8 cellular contexts compared by ENCODE assay signal in the genomic region with DNA sequence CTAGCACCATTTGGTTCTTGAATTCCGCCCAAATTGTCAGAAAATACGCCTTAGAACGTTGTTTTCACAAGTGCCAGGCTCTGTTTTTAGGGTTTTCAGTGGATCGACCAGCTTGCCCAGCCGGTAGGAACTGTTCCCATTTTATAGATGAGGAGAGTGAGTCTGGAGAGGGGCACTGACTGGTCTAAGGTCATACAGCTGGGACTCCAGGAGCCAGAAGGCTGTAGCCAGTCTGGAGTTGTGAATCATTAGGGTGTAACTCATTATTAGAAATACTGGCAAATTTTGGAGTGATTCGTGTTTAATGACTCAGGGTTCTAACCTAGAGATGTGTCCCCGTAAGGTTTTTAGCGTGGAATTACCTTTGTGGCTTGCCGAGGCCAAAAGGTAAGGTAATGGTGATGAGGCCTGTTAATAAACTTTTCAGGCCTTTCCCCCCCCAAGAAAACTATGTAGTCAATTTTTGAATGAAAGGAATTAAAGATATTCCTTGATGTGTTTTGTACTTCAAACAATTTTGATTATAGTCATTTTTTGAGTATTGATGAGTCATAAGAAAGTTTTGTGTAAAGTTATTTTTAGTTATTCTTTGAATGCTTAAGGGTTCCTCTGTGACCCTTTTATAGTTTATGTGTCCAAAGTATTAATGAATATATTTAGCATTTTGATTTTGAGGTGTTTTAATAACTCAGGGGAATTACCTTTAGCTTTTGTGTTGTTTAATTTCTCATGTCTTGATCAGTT. TPM values are rescaled to one million over a fixed set of nuclear protein-coding genes. Genes with fewer than 3 reads are reported as not detected.
DNase-seq lines count a peak whose midpoint lies in the region; ATAC-seq and TF ChIP-seq lines count a peak whose summit lies in the region.

No MANE protein-coding gene starts in this region.

- TF ChIP-seq CTCF in fibroblast of lung (conservative IDR thresholded peaks at IDR 0.05 in 1 of 2, IDR thresholded peaks at IDR 0.05 in 1 of 2; ENCODE audit: low read depth in 1 of 2, low read length in 2 of 2) (no peak), sigmoid colon (IDR thresholded peaks at IDR 0.05) (no peak)

- H3K27ac ChIP-seq in fibroblast of lung (ENCODE audit: insufficient read depth, low read length), result peak overlapping the region; percentile 82
- peak overlapping the region; percentile 99 to 100 (median 100) for H3K27ac ChIP-seq in sigmoid colon

- H3K9me3 ChIP-seq in fibroblast of lung (ENCODE audit: control insufficient read depth, insufficient read depth, low read depth, low read length) (no peaks in the 10 kb centered on the region), sigmoid colon (no peaks in the 10 kb centered on the region)

- no peak for ATAC-seq in activated CD8-positive, alpha-beta memory T cell treated with anti-CD3 and anti-CD28 coated beads, Interleukin-2, amount 10 ng/mL, durations not matched to agents 7 days and 5 days
- no peak for ATAC-seq in T-cell (replicated peaks in 1 of 4)

- H3K27me3 Mint-ChIP-seq in activated CD8-positive, alpha-beta memory T cell treated with anti-CD3 and anti-CD28 coated beads, Interleukin-2, amount 10 ng/mL, durations not matched to agents 7 days and 5 days, result no peaks in the 10 kb centered on the region
- H3K27me3 Mint-ChIP-seq in T-cell, result no peaks in the 10 kb centered on the region

- no peak for TF ChIP-seq POLR2A in sigmoid colon (IDR thresholded peaks at IDR 0.05)

- intact Hi-C loops in sigmoid colon (cut with DNase I) (loop anchor here (5.0 to 10.0 kb wide), 4 partner anchors 94 to 296 kb away; partner anchors contain the start of genes PIGP and TTC3), posterior cingulate gyrus (cut with DNase I) (loop anchor here (5.0 to 10.0 kb wide), 3 partner anchors 94 to 294 kb away; partner anchors contain the start of genes PIGP and TTC3)

- H2AFZ ChIP-seq in fibroblast of lung (ENCODE audit: low read length), result no peak overlapping the region

- H3K4me1 Mint-ChIP-seq in activated CD8-positive, alpha-beta memory T cell treated with anti-CD3 and anti-CD28 coated beads, Interleukin-2, amount 10 ng/mL, durations not matched to agents 7 days and 5 days, result peaks cover 53% of the 10 kb centered on the region
- H3K4me1 Mint-ChIP-seq in T-cell, result peaks cover 61 to 67% (median 65%) of the 10 kb centered on the region in 3 donors

- POLR2A ChIA-PET in T-cell (lab: Charles Lee), result interaction anchor here in 1 of 2 donors (0.6 to 1.2 kb wide), 3 partner anchors 28 to 196 kb away, joined by 3 read pairs; no protein-coding TSS in a partner anchor

- 2 to 4% methylated on average over 9 of the region's 9 CpGs for WGBS in sigmoid colon, 2 donors

- peaks cover 2% of the 10 kb centered on the region for H4K20me1 ChIP-seq in fibroblast of lung (ENCODE audit: control insufficient read depth, extremely low read depth, insufficient read depth, low read length)

- peak overlapping the region; percentile 62 to 92 (median 81) for H3K4me3 ChIP-seq in fibroblast of lung (replicated peaks in 1 of 4; ENCODE audit: control extremely low read depth in 1 of 4, insufficient read depth in 1 of 4, low read depth in 3 of 4, low read length in 4 of 4)
- H3K4me3 ChIP-seq in sigmoid colon, result peak overlapping the region; percentile 86 to 98 (median 96)

- no peaks in the 10 kb centered on the region for H3K9me3 Mint-ChIP-seq in activated CD8-positive, alpha-beta memory T cell treated with anti-CD3 and anti-CD28 coated beads, Interleukin-2, amount 10 ng/mL, durations not matched to agents 7 days and 5 days (ENCODE audit: low read depth)
- H3K9me3 Mint-ChIP-seq in T-cell, result no peaks in the 10 kb centered on the region

- peak overlapping the region; percentile 89 for H3K27ac Mint-ChIP-seq in activated CD8-positive, alpha-beta memory T cell treated with anti-CD3 and anti-CD28 coated beads, Interleukin-2, amount 10 ng/mL, durations not matched to agents 7 days and 5 days
- peak overlapping the region; percentile 87 to 92 for H3K27ac Mint-ChIP-seq in T-cell

- H3K4me3 Mint-ChIP-seq in activated CD8-positive, alpha-beta memory T cell treated with anti-CD3 and anti-CD28 coated beads, Interleukin-2, amount 10 ng/mL, durations not matched to agents 7 days and 5 days, result peak overlapping the region; percentile 88
- H3K4me3 Mint-ChIP-seq in T-cell, result peak overlapping the region; percentile 88 to 98 (median 88)

- H3K27me3 ChIP-seq in fibroblast of lung (ENCODE audit: control insufficient read depth, insufficient read depth, low read length) (no peaks in the 10 kb centered on the region), sigmoid colon (no peaks in the 10 kb centered on the region)

- no peaks in the 10 kb centered on the region for H3K4me1 ChIP-seq in fibroblast of lung (ENCODE audit: control insufficient read depth, extremely low read depth, insufficient read depth, low read length)
- H3K4me1 ChIP-seq in sigmoid colon, result peaks cover 0 to 62% (median 51%) of the 10 kb centered on the region in 4 donors

- H3K9ac ChIP-seq in fibroblast of lung (ENCODE audit: insufficient read depth, low read length), result peak overlapping the region; percentile 97

- no peak for DNase-seq in activated CD8-positive, alpha-beta memory T cell treated with anti-CD3 and anti-CD28 coated beads, Interleukin-2, amount 10 ng/mL, durations not matched to agents 7 days and 5 days
- DNase-seq in activated CD8-positive, alpha-beta memory T cell treated with anti-CD3 and anti-CD28 coated beads, Interleukin-2, amount 50 U/mL, for 4 hours, result no peak
- no peak for DNase-seq in T-cell
- peak; percentile 36 to 53 for DNase-seq in fibroblast of lung (ENCODE audit: low read depth in 2 of 2)
- DNase-seq in sigmoid colon, result no peak
- no peak for DNase-seq in retina
- DNase-seq in posterior cingulate gyrus, result no peak
- no peak for DNase-seq in cerebellar nuclear complex (lab: John Stamatoyannopoulos, UW)

- H3K4me2 ChIP-seq in fibroblast of lung (ENCODE audit: extremely low read depth, insufficient read depth, low read length), result peak overlapping the region; percentile 55

- H3K36me3 ChIP-seq in fibroblast of lung (ENCODE audit: control insufficient read depth, insufficient read depth, low read length), result no peaks in the 10 kb centered on the region
- H3K36me3 ChIP-seq in sigmoid colon, result no peaks in the 10 kb centered on the region

- H3K79me2 ChIP-seq in fibroblast of lung (ENCODE audit: control insufficient read depth, insufficient read depth, low read length), result peaks cover 68% of the 10 kb centered on the region

- peaks cover 11% of the 10 kb centered on the region for H3K36me3 Mint-ChIP-seq in activated CD8-positive, alpha-beta memory T cell treated with anti-CD3 and anti-CD28 coated beads, Interleukin-2, amount 10 ng/mL, durations not matched to agents 7 days and 5 days
- no peaks in the 10 kb centered on the region for H3K36me3 Mint-ChIP-seq in T-cell

- CTCF ChIA-PET in activated CD8-positive, alpha-beta memory T cell treated with anti-CD3 and anti-CD28 coated beads, Interleukin-2, amount 10 ng/mL, durations not matched to agents 7 days and 5 days (lab: Charles Lee), result interaction anchor here (1.0 to 2.3 kb wide), 6 partner anchors 13 to 110 kb away, joined by 3 to 10 read pairs (median 3); partner anchors contain the start of gene VPS26C
- CTCF ChIA-PET in T-cell (lab: Charles Lee), result no interaction called here

- no peak for TF ChIP-seq EP300 in sigmoid colon (IDR thresholded peaks at IDR 0.05)

RNA-seq across cellular contexts. Expression of gene DYRK1A, which starts 2.1 kb away (rescaled TPM):
- 10 to 100 TPM; 75.7 to 83.3 TPM for total RNA-seq in activated CD8-positive, alpha-beta memory T cell treated with anti-CD3 and anti-CD28 coated beads, Interleukin-2, amount 10 ng/mL, durations not matched to agents 7 days and 5 days
- 100 to 1,000 TPM; 113 to 149 (median 115) TPM for total RNA-seq in T-cell
- 57.5 and 64.1 TPM in 2 replicates for total RNA-seq in fibroblast of lung
- polyA plus RNA-seq in fibroblast of lung, result 44.6 and 45.9 TPM in 2 replicates
- 16.6 and 22.0 TPM in 2 replicates for polyA plus RNA-seq in fibroblast of lung (2012)
- polyA minus RNA-seq in fibroblast of lung (ENCODE audit: low replicate concordance), result 83.1 and 171 TPM in 2 replicates
- total RNA-seq in sigmoid colon, result 10 to 100 TPM; 62.9 to 74.1 (median 69.5) TPM
- polyA plus RNA-seq in sigmoid colon, result 10 to 100 TPM; 11.4 to 23.4 (median 12.9) TPM

Comparison
In these comparisons a context has a peak if more than half of its experiments do, and no peak if none do; other contexts are left out.
1. DNase-seq: peak in fibroblast of lung (2 of 2); none in activated CD8-positive, alpha-beta memory T cell treated with anti-CD3 and anti-CD28 coated beads, Interleukin-2, amount 10 ng/mL, durations not matched to agents 7 days and 5 days (single experiment), activated CD8-positive, alpha-beta memory T cell treated with anti-CD3 and anti-CD28 coated beads, Interleukin-2, amount 50 U/mL, for 4 hours (single experiment), T-cell (0 of 34), sigmoid colon (single experiment), retina (single experiment), posterior cingulate gyrus (0 of 10) and cerebellar nuclear complex (0 of 2).